In the genomic region with DNA sequence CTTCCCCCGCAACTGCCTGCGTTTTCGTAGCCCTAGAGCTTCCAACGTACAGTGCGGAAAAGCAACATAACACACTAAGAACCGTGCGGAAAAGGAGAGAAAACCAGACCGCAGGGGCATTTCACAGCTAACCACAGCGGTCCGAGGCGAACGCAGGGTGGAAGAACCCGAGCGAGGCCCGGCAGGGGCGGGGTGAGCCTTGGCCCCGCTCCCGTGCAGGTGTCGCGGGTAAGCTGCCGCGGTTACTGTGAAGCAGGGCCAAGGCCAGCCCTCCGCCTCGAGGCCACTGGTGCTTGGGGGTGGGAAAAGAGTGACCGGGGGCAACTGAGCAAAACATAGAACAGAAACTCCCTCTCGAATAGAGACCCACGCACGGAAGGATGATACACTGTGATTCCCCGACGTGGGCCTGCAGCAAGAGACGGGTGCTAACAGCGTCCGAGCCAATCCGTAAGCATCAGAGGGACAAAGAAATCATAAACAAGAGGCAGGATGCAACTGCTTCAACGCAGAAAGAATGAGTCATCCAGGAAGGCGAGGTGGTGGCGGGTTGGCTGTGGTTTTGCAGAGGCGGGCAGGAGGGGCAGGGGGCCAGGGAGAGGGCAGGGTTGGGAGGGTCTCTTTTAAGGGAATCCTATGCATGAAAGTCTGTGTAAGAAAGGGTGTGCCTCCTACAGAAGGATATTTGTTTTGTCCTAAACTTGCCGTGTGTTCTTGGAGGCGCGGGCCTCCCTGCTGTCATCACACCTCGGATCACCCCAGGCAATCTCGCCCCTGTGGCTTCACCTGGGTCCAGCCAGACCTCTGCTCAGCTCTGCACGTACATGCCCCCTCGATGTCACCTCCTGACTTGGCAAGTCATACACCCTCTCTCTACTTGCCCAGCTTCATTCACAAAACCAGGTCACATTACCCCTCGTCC, we compare ENCODE assay signal across 8 cellular contexts. TPM values are rescaled to one million over a fixed set of nuclear protein-coding genes. Genes with fewer than 3 reads are reported as not detected.
DNase-seq lines count a peak whose midpoint lies in the region; ATAC-seq and TF ChIP-seq lines count a peak whose summit lies in the region.

No MANE protein-coding gene starts in this region.

- DNase-seq in CD4-positive, alpha-beta memory T cell = peak; percentile 67 to 93 (median 76)
- DNase-seq in MM.1S = no peak
- DNase-seq in dermis blood vessel endothelial cell = peak; percentile 78
- peak; percentile 41 to 57 (median 50) for DNase-seq in stimulated activated CD4-positive, alpha-beta T cell treated with anti-CD3 and anti-CD28 coated beads, Interleukin-12 subunit alpha, Interleukin-12 subunit beta, amount 100 ng/mL, for 48 hours (ENCODE audit: low read depth in 2 of 3, low spot score in 1 of 3)
- DNase-seq in esophagus muscularis mucosa (ENCODE audit: extremely low spot score) = no peak
- no peak for DNase-seq in colonic mucosa

- H4K20me1 ChIP-seq in MM.1S (ENCODE audit: insufficient read depth, low read length) = no peaks in the 10 kb centered on the region

- H3K4me3 ChIP-seq in CD4-positive, alpha-beta memory T cell (ENCODE audit: low read length in 2 of 2) = peak overlapping the region; percentile 9 to 49
- H3K4me3 ChIP-seq in MM.1S (ENCODE audit: low read length) (no peak overlapping the region), esophagus muscularis mucosa (peak overlapping the region in 1 of 4 donors; percentile 29), colonic mucosa (no peak overlapping the region)

- H3F3A ChIP-seq in MM.1S (ENCODE audit: insufficient read depth, low read length) = no peaks in the 10 kb centered on the region

- peak overlapping the region; percentile 70 to 94 (median 88) for H3K4me3 Mint-ChIP-seq in CD4-positive, alpha-beta memory T cell

- TF ChIP-seq EP300 in esophagus muscularis mucosa (IDR thresholded peaks at IDR 0.05) = no peak

- H3K9me3 ChIP-seq in CD4-positive, alpha-beta memory T cell (ENCODE audit: control insufficient read depth in 1 of 2, low read length in 2 of 2) = no peaks in the 10 kb centered on the region
- H3K9me3 ChIP-seq in MM.1S (replicated peaks; ENCODE audit: insufficient read depth, low read length) (no peaks in the 10 kb centered on the region), esophagus muscularis mucosa (no peaks in the 10 kb centered on the region), colonic mucosa (no peaks in the 10 kb centered on the region)

- no peak for TF ChIP-seq CTCF in MM.1S (IDR thresholded peaks at IDR 0.05; ENCODE audit: low read length)
- no peak for TF ChIP-seq CTCF in esophagus muscularis mucosa (IDR thresholded peaks at IDR 0.05)
- TF ChIP-seq CTCF in colonic mucosa (IDR thresholded peaks at IDR 0.05) = no peak

- peaks cover 18 to 39% (median 27%) of the 10 kb centered on the region in 4 donors for H3K4me1 Mint-ChIP-seq in CD4-positive, alpha-beta memory T cell

- CTCF ChIA-PET in CD4-positive, alpha-beta memory T cell (lab: Charles Lee; ENCODE audit: partially characterized antibody) = interaction anchor here (1.6 to 2.1 kb wide), 2 partner anchors 42 to 138 kb away, joined by 5 to 9 read pairs; partner anchors contain the start of gene B3GALNT2

- H3K9ac ChIP-seq in MM.1S (ENCODE audit: low read length) (no peak overlapping the region), colonic mucosa (ENCODE audit: low read depth in 2 of 2, low read length in 2 of 2) (no peak overlapping the region)

- peaks cover 0 to 2% of the 10 kb centered on the region in 2 donors for H3K36me3 Mint-ChIP-seq in CD4-positive, alpha-beta memory T cell

- H3K9me3 Mint-ChIP-seq in CD4-positive, alpha-beta memory T cell = no peaks in the 10 kb centered on the region

- H3K9me2 ChIP-seq in MM.1S (replicated peaks; ENCODE audit: insufficient read depth, low read length) = no peaks in the 10 kb centered on the region

- peak overlapping the region; percentile 85 to 99 (median 95) for H3K27ac Mint-ChIP-seq in CD4-positive, alpha-beta memory T cell

- peaks cover 23% of the 10 kb centered on the region for H3K4me1 ChIP-seq in CD4-positive, alpha-beta memory T cell (ENCODE audit: insufficient read depth, low read length)
- H3K4me1 ChIP-seq in MM.1S (ENCODE audit: low read length) = no peaks in the 10 kb centered on the region
- H3K4me1 ChIP-seq in esophagus muscularis mucosa = no peaks in the 10 kb centered on the region
- H3K4me1 ChIP-seq in colonic mucosa = no peaks in the 10 kb centered on the region

- ATAC-seq in GM21529 (IDR thresholded peaks at IDR 0.05; ENCODE audit: unreplicated experiment) = peak; percentile 61
- ATAC-seq in activated CD4-positive, CD25-positive, alpha-beta regulatory T cell treated with anti-CD3 and anti-CD28 coated beads, Interleukin-2, amount 50 U/mL, for 24 hours = peak; percentile 62 to 70

- WGBS in esophagus muscularis mucosa = 71% methylated on average over 36 of the region's 46 CpGs

- H3K27ac ChIP-seq in CD4-positive, alpha-beta memory T cell (ENCODE audit: low read depth, low read length) = peak overlapping the region; percentile 66
- H3K27ac ChIP-seq in MM.1S (ENCODE audit: low read length) (no peak overlapping the region), esophagus muscularis mucosa (replicated peaks in 1 of 4) (no peak overlapping the region), colonic mucosa (no peak overlapping the region)

- peak overlapping the region; percentile 16; the same call in 1 of the 2 replicates for H3K4me2 ChIP-seq in MM.1S (ENCODE audit: low read depth, low read length)

- no peaks in the 10 kb centered on the region for H3K79me2 ChIP-seq in MM.1S (ENCODE audit: low read length)

- POLR2A ChIA-PET in CD4-positive, alpha-beta memory T cell (lab: Charles Lee; ENCODE audit: partially characterized antibody) = interaction anchor here (0.6 to 1.9 kb wide), 5 partner anchors 32 to 226 kb away, joined by 3 to 12 read pairs (median 3); partner anchors contain the start of gene B3GALNT2

- peaks cover 0 to 4% of the 10 kb centered on the region in 2 donors for H3K27me3 Mint-ChIP-seq in CD4-positive, alpha-beta memory T cell

- intact Hi-C loops in CD4-positive, alpha-beta memory T cell (cut with micrococcal nuclease) = loop anchor here (2.0 to 5.0 kb wide), 2 partner anchors 140 to 357 kb away; partner anchors contain the start of gene B3GALNT2
- intact Hi-C loops in esophagus muscularis mucosa (cut with DNase I) (no loop called here), colonic mucosa (cut with DNase I) (no loop called here)

- H2AFZ ChIP-seq in MM.1S (ENCODE audit: low read length) = no peak overlapping the region

- H3K36me3 ChIP-seq in CD4-positive, alpha-beta memory T cell (ENCODE audit: insufficient read depth, low read length) = no peaks in the 10 kb centered on the region
- no peaks in the 10 kb centered on the region for H3K36me3 ChIP-seq in MM.1S (replicated peaks; ENCODE audit: insufficient read depth, low read length)
- no peaks in the 10 kb centered on the region for H3K36me3 ChIP-seq in esophagus muscularis mucosa
- no peaks in the 10 kb centered on the region for H3K36me3 ChIP-seq in colonic mucosa

- TF ChIP-seq POLR2A in esophagus muscularis mucosa (IDR thresholded peaks at IDR 0.05; ENCODE audit: low read depth) = no peak

- no peaks in the 10 kb centered on the region for H3K27me3 ChIP-seq in CD4-positive, alpha-beta memory T cell (ENCODE audit: insufficient read depth, low read length)
- H3K27me3 ChIP-seq in MM.1S (replicated peaks; ENCODE audit: insufficient read depth, low read length) (peaks cover 10% of the 10 kb centered on the region), esophagus muscularis mucosa (peaks cover 0 to 37% (median 2%) of the 10 kb centered on the region in 4 donors), colonic mucosa (no peaks in the 10 kb centered on the region)

RNA-seq across cellular contexts. Expression of gene GNG4, which starts 7.3 kb away (rescaled TPM):
- under 1 TPM in 1 of 2 experiments, not detected in 1; 0.19 TPM for total RNA-seq in CD4-positive, alpha-beta memory T cell
- not detected for polyA plus RNA-seq in CD4-positive, alpha-beta memory T cell
- total RNA-seq in dermis blood vessel endothelial cell (0.17 and 1.2 TPM in 2 replicates), esophagus muscularis mucosa (1 to 10 TPM in 1 of 4 donors, under 1 TPM in 3; 0.42 to 1.5 (median 0.76) TPM), colonic mucosa (10 to 100 TPM in 1 of 2 donors, 1 to 10 TPM in 1; 6.9 to 10.0 TPM)

Comparison
In these comparisons a context has a peak if more than half of its experiments do, and no peak if none do; other contexts are left out.
1. DNase-seq: peak in CD4-positive, alpha-beta memory T cell (5 of 5), dermis blood vessel endothelial cell (single experiment) and stimulated activated CD4-positive, alpha-beta T cell treated with anti-CD3 and anti-CD28 coated beads, Interleukin-12 subunit alpha, Interleukin-12 subunit beta, amount 100 ng/mL, for 48 hours (3 of 3); none in MM.1S (single experiment), esophagus muscularis mucosa (single experiment) and colonic mucosa (single experiment).
2. H3K4me3 ChIP-seq: peak in CD4-positive, alpha-beta memory T cell (2 of 2); none in MM.1S (single experiment) and colonic mucosa (single experiment).